Comparison of ENCODE assay signal across 14 cellular contexts in the genomic region with DNA sequence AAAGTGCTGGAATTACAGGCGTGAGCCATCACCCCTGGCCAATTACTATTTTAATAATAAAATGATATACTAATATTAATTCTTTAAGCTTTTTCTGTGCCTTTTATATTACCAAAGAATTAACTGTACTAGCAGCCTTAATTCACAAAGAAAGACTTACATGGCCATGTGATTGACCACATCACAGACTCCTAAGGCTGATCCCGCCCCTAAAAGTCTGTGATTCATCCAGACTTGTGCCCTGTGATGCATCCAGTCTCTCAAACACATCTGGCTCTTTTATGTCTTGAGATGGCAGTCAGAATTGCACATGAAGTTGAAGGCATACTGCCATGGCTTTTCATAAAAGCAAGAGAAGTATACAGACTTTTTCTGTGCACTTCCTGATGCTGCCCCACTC.
A peak's percentile ranks its signal among the peaks of the same experiment; 100 is the strongest.
DNase-seq lines count a peak whose midpoint lies in the region; ATAC-seq, FAIRE-seq and TF ChIP-seq lines count a peak whose summit lies in the region.
"Had no signal": no experiment of that assay in that cellular context is flagged by ENCODE, and none has a peak within 500 bp of the region (broad histone marks: within the 10 kb centered on the region; RNA-seq: fewer than 3 reads in every experiment).

No MANE protein-coding gene starts in this region.

- H4K20me1 ChIP-seq in osteoblast (ENCODE audit: insufficient read depth, low read length): no peaks in the 10 kb centered on the region

- 78 to 84% (median 82%) methylated on average over 2 of the region's 2 CpGs for WGBS in small intestine, 3 donors

- H3K79me2 ChIP-seq in osteoblast (ENCODE audit: insufficient read depth, low read length): no peaks in the 10 kb centered on the region

- H3K27ac ChIP-seq in epithelial cell of prostate (no peak overlapping the region), osteoblast (ENCODE audit: low read depth, low read length) (no peak overlapping the region), small intestine (ENCODE audit: low read depth in 1 of 2, low read length in 1 of 2) (no peak overlapping the region)
- H3K27ac ChIP-seq: ascending aorta had no signal

- H3K4me3 Mint-ChIP-seq in stimulated activated effector memory CD8-positive, alpha-beta T cell treated with anti-CD3 and anti-CD28 coated beads, Interleukin-12 subunit alpha, Interleukin-12 subunit beta, amount 100 ng/mL, for 72 hours: no peak overlapping the region

- no peaks in the 10 kb centered on the region for H3K27me3 ChIP-seq in osteoblast (ENCODE audit: insufficient read depth, low read length)
- H3K27me3 ChIP-seq in small intestine (ENCODE audit: control insufficient read depth in 2 of 2, insufficient read depth in 2 of 2, low read length in 2 of 2): no peaks in the 10 kb centered on the region
- H3K27me3 ChIP-seq: ascending aorta had no signal

- DNase-seq in GM04504 (ENCODE audit: low read depth) (peak; percentile 40), M059J (ENCODE audit: low read depth) (peak; percentile 35), epithelial cell of prostate (ENCODE audit: low read depth, low spot score) (peak; percentile 43), osteoblast (ENCODE audit: insufficient read length, low spot score, missing footprints) (peak; percentile 60), small intestine (no peak)
- no peak for DNase-seq in stimulated activated effector memory CD8-positive, alpha-beta T cell treated with anti-CD3 and anti-CD28 coated beads, Interleukin-12 subunit alpha, Interleukin-12 subunit beta, amount 100 ng/mL, for 72 hours (ENCODE audit: low spot score in 2 of 2)
- DNase-seq: activated CD8-positive, alpha-beta memory T cell treated with anti-CD3 and anti-CD28 coated beads, Interleukin-2, amount 50 U/mL, for 4 hours; COR-L47; NCI-H1092; NCI-H524 treated with DMSO at 0.1 percent for 48 hours; RPMI8226 had no signal

- H3K4me3 ChIP-seq in osteoblast (ENCODE audit: insufficient read depth, low read length) (no peak overlapping the region), small intestine (ENCODE audit: low read depth in 1 of 2, low read length in 2 of 2) (no peak overlapping the region)
- H3K4me3 ChIP-seq: ascending aorta had no signal

- H3K9me3 ChIP-seq in osteoblast (ENCODE audit: low read depth, low read length) (no peaks in the 10 kb centered on the region), small intestine (ENCODE audit: control insufficient read depth, low read depth) (no peaks in the 10 kb centered on the region)
- H3K9me3 ChIP-seq: ascending aorta had no signal

- no peak for FAIRE-seq in small intestine (lab: Jason Lieb, UNC)

- H3K36me3 ChIP-seq in osteoblast (ENCODE audit: insufficient read depth, low read length): no peaks in the 10 kb centered on the region
- H3K36me3 ChIP-seq in small intestine (ENCODE audit: control insufficient read depth in 2 of 2, insufficient read depth in 2 of 2, low read length in 2 of 2): no peaks in the 10 kb centered on the region
- H3K36me3 ChIP-seq: ascending aorta had no signal

- TF ChIP-seq CTCF in osteoblast (IDR thresholded peaks at IDR 0.05; ENCODE audit: extremely low read depth, low read depth, low read length): no peak

- H3K4me1 Mint-ChIP-seq in stimulated activated effector memory CD8-positive, alpha-beta T cell treated with anti-CD3 and anti-CD28 coated beads, Interleukin-12 subunit alpha, Interleukin-12 subunit beta, amount 100 ng/mL, for 72 hours: no peaks in the 10 kb centered on the region

- no peaks in the 10 kb centered on the region for H3K9me3 Mint-ChIP-seq in stimulated activated effector memory CD8-positive, alpha-beta T cell treated with anti-CD3 and anti-CD28 coated beads, Interleukin-12 subunit alpha, Interleukin-12 subunit beta, amount 100 ng/mL, for 72 hours

- peaks cover 11% of the 10 kb centered on the region for H3K4me1 ChIP-seq in osteoblast (ENCODE audit: insufficient read depth, low read length)
- H3K4me1 ChIP-seq in small intestine (ENCODE audit: control insufficient read depth in 2 of 2, insufficient read depth in 1 of 2, low read depth in 1 of 2, low read length in 1 of 2): no peaks in the 10 kb centered on the region

- H2AFZ ChIP-seq in osteoblast (ENCODE audit: low read length): no peak overlapping the region

- no peak for ATAC-seq in stimulated activated effector memory CD8-positive, alpha-beta T cell treated with anti-CD3 and anti-CD28 coated beads, Interleukin-12 subunit alpha, Interleukin-12 subunit beta, amount 100 ng/mL, for 72 hours
- no peak for ATAC-seq in HG03025 (IDR thresholded peaks at IDR 0.05; ENCODE audit: low FRiP score, unreplicated experiment)
- ATAC-seq: sciatic nerve had no signal

- no peak overlapping the region for H3K27ac Mint-ChIP-seq in stimulated activated effector memory CD8-positive, alpha-beta T cell treated with anti-CD3 and anti-CD28 coated beads, Interleukin-12 subunit alpha, Interleukin-12 subunit beta, amount 100 ng/mL, for 72 hours

- no peaks in the 10 kb centered on the region for H3K36me3 Mint-ChIP-seq in stimulated activated effector memory CD8-positive, alpha-beta T cell treated with anti-CD3 and anti-CD28 coated beads, Interleukin-12 subunit alpha, Interleukin-12 subunit beta, amount 100 ng/mL, for 72 hours

- H3K4me2 ChIP-seq in osteoblast (ENCODE audit: insufficient read depth, low read length): peak overlapping the region; percentile 29

Comparison
In these comparisons a context has a peak if more than half of its experiments do, and no peak if none do; other contexts are left out.
1. DNase-seq: peak in GM04504 (single experiment), M059J (single experiment), epithelial cell of prostate (single experiment) and osteoblast (single experiment); none in small intestine (single experiment) and stimulated activated effector memory CD8-positive, alpha-beta T cell treated with anti-CD3 and anti-CD28 coated beads, Interleukin-12 subunit alpha, Interleukin-12 subunit beta, amount 100 ng/mL, for 72 hours (0 of 2).